In the genomic region with DNA sequence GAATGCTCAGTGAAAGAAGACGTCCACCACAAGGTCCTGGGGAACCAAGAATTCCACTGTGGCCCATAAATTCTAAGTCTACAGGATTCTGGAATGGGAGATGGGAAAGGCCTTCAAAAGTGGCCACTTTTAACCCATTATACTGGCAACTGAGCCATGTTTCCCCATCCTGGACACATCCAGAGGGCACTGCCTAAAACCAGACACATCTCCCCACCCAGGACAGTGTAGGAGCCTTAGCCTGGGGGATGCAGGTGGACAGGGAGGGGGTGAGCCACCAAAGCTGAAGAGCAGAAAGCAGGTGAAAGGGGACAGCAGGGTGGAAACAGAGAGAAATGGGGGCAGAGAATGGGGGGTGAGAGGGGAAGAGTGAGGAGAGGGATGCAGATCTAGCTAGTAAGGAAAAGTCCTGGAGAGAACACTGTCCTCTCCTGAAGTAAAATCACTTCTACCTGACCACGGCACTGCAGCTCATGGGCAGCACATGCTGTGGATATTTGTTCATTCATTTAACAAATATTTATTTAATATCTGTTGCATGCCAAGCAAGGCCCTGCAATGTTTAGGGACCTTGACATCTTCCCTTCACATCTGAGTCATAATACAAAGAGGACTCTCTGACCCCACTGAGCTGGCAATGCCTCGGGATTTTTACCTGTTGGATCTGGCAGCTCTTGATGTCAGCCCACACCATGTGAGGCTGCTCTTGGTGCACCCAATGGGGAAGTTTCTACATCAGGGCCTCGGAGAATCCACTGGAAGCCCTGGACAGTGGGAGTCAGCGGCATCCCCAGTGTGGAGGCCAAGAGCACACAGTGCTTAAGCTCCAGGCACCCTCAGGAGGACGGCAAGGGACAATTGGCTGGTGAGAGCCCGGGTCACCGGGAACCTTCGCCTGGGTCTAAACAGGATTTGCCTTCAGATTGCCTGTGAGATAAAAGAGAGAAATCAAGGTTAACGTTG, we compare ENCODE assay signal across 1 cellular context.
TF ChIP-seq lines count a peak whose summit lies in the region.
"Not testable (repeated sequence)": the region's sequence is repeated elsewhere in the genome, so short reads cannot be mapped to it uniquely, and the experiment has no call there.

No MANE protein-coding gene starts in this region.

TF ChIP-seq in HepG2, 621 proteins besides CTCF, POLR2A, EP300 and RAD21 (continued from another document and continues in another):
- 0 out of 2 replicates have a peak, but pooled peaks have one; percentile 42 for TF ChIP-seq ZKSCAN1 (IDR thresholded peaks at IDR 0.05; ENCODE audit: low read length)
- TF ChIP-seq ARHGAP35 (CRISPR knock-in tag; IDR thresholded peaks at IDR 0.05; ENCODE audit: borderline replicate concordance), result peak; percentile 29; the same call in 1 of the 2 replicates
- TF ChIP-seq ZNF605 (CRISPR knock-in tag; IDR thresholded peaks at IDR 0.05), result peak; percentile 96
- 0 out of 2 replicates have a peak, but pooled peaks have one; percentile 55 for TF ChIP-seq RFXAP (CRISPR knock-in tag; IDR thresholded peaks at IDR 0.05; ENCODE audit: borderline replicate concordance)
- TF ChIP-seq JUND (CRISPR knock-in tag; IDR thresholded peaks at IDR 0.05), result peak; percentile 79
- TF ChIP-seq ZNF362 (CRISPR knock-in tag; IDR thresholded peaks at IDR 0.05; ENCODE audit: borderline replicate concordance), result peak; percentile 19; the same call in 1 of the 2 replicates
- peak; percentile 67 for TF ChIP-seq HNF4A (CRISPR knock-in tag; IDR thresholded peaks at IDR 0.05)
- TF ChIP-seq FOXC1 (CRISPR knock-in tag; IDR thresholded peaks at IDR 0.05; ENCODE audit: borderline replicate concordance), result peak; percentile 79
- peak; percentile 83; the same call in 1 of the 2 replicates for TF ChIP-seq ZFP36L1 (CRISPR knock-in tag; IDR thresholded peaks at IDR 0.05)
- TF ChIP-seq ZNF317 (CRISPR knock-in tag; IDR thresholded peaks at IDR 0.05), result peak; percentile 67; the same call in 1 of the 2 replicates
- peak; percentile 97 for TF ChIP-seq ZNF598 (CRISPR knock-in tag; IDR thresholded peaks at IDR 0.05; ENCODE audit: borderline replicate concordance)
- peak; percentile 55 for TF ChIP-seq BCL6 (CRISPR knock-in tag; IDR thresholded peaks at IDR 0.05)
- TF ChIP-seq ZNF619 (CRISPR knock-in tag; IDR thresholded peaks at IDR 0.05), result peak; percentile 91; the same call in 1 of the 2 replicates
- peak; percentile 92; the same call in 1 of the 2 replicates for TF ChIP-seq ZNF251 (CRISPR knock-in tag; IDR thresholded peaks at IDR 0.05)
- TF ChIP-seq JUN (CRISPR knock-in tag; IDR thresholded peaks at IDR 0.05), result peak; percentile 85; the same call in 1 of the 2 replicates
- peak; percentile 87; the same call in 1 of the 2 replicates for TF ChIP-seq ZFP37 (CRISPR knock-in tag; IDR thresholded peaks at IDR 0.05; ENCODE audit: borderline replicate concordance)
- TF ChIP-seq ZNF644 (CRISPR knock-in tag; IDR thresholded peaks at IDR 0.05; ENCODE audit: low read depth), result peak; percentile 98
- TF ChIP-seq THRA (CRISPR knock-in tag; IDR thresholded peaks at IDR 0.05; ENCODE audit: borderline replicate concordance), result 0 out of 2 replicates have a peak, but pooled peaks have one; percentile 27
- peak; percentile 67; the same call in 1 of the 2 replicates for TF ChIP-seq NFKB2 (CRISPR knock-in tag; IDR thresholded peaks at IDR 0.05; ENCODE audit: borderline replicate concordance)
- TF ChIP-seq ZNF563 (CRISPR knock-in tag; IDR thresholded peaks at IDR 0.05), result peak; percentile 68; the same call in 1 of the 2 replicates
- TF ChIP-seq, protein P1, sequence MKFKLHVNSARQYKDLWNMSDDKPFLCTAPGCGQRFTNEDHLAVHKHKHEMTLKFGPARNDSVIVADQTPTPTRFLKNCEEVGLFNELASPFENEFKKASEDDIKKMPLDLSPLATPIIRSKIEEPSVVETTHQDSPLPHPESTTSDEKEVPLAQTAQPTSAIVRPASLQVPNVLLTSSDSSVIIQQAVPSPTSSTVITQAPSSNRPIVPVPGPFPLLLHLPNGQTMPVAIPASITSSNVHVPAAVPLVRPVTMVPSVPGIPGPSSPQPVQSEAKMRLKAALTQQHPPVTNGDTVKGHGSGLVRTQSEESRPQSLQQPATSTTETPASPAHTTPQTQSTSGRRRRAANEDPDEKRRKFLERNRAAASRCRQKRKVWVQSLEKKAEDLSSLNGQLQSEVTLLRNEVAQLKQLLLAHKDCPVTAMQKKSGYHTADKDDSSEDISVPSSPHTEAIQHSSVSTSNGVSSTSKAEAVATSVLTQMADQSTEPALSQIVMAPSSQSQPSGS (CRISPR knock-in tag; IDR thresholded peaks at IDR 0.05), result peak; percentile 30; the same call in 1 of the 2 replicates
- 0 out of 2 replicates have a peak, but pooled peaks have one; percentile 74 for TF ChIP-seq ZKSCAN8 (CRISPR knock-in tag; IDR thresholded peaks at IDR 0.05; ENCODE audit: borderline replicate concordance)
- not testable (repeated sequence) for TF ChIP-seq SOX13 (IDR thresholded peaks at IDR 0.05); HNF1A (IDR thresholded peaks at IDR 0.05; ENCODE audit: low read depth); NR2F6 (IDR thresholded peaks at IDR 0.05)
- peak in 1 of 2 experiments; percentile 74; a peak in 1 of 4 replicates for TF ChIP-seq SOX13 (CRISPR knock-in tag; conservative IDR thresholded peaks at IDR 0.05 in 1 of 2, IDR thresholded peaks at IDR 0.05 in 1 of 2)
- TF ChIP-seq AHR (CRISPR knock-in tag; IDR thresholded peaks at IDR 0.05), result peak; percentile 95
- TF ChIP-seq, protein P2, sequence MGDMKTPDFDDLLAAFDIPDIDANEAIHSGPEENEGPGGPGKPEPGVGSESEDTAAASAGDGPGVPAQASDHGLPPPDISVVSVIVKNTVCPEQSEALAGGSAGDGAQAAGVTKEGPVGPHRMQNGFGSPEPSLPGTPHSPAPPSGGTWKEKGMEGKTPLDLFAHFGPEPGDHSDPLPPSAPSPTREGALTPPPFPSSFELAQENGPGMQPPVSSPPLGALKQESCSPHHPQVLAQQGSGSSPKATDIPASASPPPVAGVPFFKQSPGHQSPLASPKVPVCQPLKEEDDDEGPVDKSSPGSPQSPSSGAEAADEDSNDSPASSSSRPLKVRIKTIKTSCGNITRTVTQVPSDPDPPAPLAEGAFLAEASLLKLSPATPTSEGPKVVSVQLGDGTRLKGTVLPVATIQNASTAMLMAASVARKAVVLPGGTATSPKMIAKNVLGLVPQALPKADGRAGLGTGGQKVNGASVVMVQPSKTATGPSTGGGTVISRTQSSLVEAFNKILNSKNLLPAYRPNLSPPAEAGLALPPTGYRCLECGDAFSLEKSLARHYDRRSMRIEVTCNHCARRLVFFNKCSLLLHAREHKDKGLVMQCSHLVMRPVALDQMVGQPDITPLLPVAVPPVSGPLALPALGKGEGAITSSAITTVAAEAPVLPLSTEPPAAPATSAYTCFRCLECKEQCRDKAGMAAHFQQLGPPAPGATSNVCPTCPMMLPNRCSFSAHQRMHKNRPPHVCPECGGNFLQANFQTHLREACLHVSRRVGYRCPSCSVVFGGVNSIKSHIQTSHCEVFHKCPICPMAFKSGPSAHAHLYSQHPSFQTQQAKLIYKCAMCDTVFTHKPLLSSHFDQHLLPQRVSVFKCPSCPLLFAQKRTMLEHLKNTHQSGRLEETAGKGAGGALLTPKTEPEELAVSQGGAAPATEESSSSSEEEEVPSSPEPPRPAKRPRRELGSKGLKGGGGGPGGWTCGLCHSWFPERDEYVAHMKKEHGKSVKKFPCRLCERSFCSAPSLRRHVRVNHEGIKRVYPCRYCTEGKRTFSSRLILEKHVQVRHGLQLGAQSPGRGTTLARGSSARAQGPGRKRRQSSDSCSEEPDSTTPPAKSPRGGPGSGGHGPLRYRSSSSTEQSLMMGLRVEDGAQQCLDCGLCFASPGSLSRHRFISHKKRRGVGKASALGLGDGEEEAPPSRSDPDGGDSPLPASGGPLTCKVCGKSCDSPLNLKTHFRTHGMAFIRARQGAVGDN (CRISPR knock-in tag; IDR thresholded peaks at IDR 0.05), result peak; percentile 98
- TF ChIP-seq ZNF790 (CRISPR knock-in tag; IDR thresholded peaks at IDR 0.05; ENCODE audit: borderline replicate concordance), result peak; percentile 74; the same call in 1 of the 2 replicates
- 0 out of 2 replicates have a peak, but pooled peaks have one; percentile 91 for TF ChIP-seq ARID2 (CRISPR knock-in tag; IDR thresholded peaks at IDR 0.05; ENCODE audit: borderline replicate concordance)
- 0 out of 2 replicates have a peak, but pooled peaks have one; percentile 31 for TF ChIP-seq HNF1A (CRISPR knock-in tag; IDR thresholded peaks at IDR 0.05; ENCODE audit: borderline replicate concordance)
- TF ChIP-seq FOSL1 (CRISPR knock-in tag; IDR thresholded peaks at IDR 0.05; ENCODE audit: borderline replicate concordance), result peak; percentile 90
- peak; percentile 86; the same call in 1 of the 2 replicates for TF ChIP-seq KAT8 (CRISPR knock-in tag; IDR thresholded peaks at IDR 0.05)
- TF ChIP-seq MED1 (CRISPR knock-in tag; IDR thresholded peaks at IDR 0.05), result peak; percentile 92
- TF ChIP-seq NR2F6 (CRISPR knock-in tag; IDR thresholded peaks at IDR 0.05), result peak; percentile 96
- peak; percentile 40 for TF ChIP-seq TBL1XR1 (IDR thresholded peaks at IDR 0.05; ENCODE audit: borderline replicate concordance, low read length, partially characterized antibody)
- TF ChIP-seq ZNF264 (CRISPR knock-in tag; IDR thresholded peaks at IDR 0.05), result peak; percentile 83; the same call in 1 of the 2 replicates
- TF ChIP-seq, protein P3, sequence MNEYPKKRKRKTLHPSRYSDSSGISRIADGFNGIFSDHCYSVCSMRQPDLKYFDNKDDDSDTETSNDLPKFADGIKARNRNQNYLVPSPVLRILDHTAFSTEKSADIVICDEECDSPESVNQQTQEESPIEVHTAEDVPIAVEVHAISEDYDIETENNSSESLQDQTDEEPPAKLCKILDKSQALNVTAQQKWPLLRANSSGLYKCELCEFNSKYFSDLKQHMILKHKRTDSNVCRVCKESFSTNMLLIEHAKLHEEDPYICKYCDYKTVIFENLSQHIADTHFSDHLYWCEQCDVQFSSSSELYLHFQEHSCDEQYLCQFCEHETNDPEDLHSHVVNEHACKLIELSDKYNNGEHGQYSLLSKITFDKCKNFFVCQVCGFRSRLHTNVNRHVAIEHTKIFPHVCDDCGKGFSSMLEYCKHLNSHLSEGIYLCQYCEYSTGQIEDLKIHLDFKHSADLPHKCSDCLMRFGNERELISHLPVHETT (CRISPR knock-in tag; conservative IDR thresholded peaks at IDR 0.05), result peak; percentile 73; the same call in 1 of the 2 replicates
- TF ChIP-seq ZNF883 (CRISPR knock-in tag; IDR thresholded peaks at IDR 0.05; ENCODE audit: not compliant biosample characterization), result peak; percentile 73
- TF ChIP-seq ZNF205 (CRISPR knock-in tag; IDR thresholded peaks at IDR 0.05), result peak; percentile 67
- TF ChIP-seq GATAD1 (CRISPR knock-in tag; IDR thresholded peaks at IDR 0.05), result peak; percentile 61; the same call in 1 of the 2 replicates
- peak; percentile 26; the same call in 1 of the 2 replicates for TF ChIP-seq HNF4G (IDR thresholded peaks at IDR 0.05; ENCODE audit: borderline replicate concordance, low read depth, low read length)
- peak; percentile 62; the same call in 1 of the 2 replicates for TF ChIP-seq HNF4G (CRISPR knock-in tag; IDR thresholded peaks at IDR 0.05; ENCODE audit: borderline replicate concordance, low read depth)
- TF ChIP-seq ZNF567 (CRISPR knock-in tag; IDR thresholded peaks at IDR 0.05; ENCODE audit: borderline replicate concordance), result peak; percentile 80
- TF ChIP-seq ZBTB26 (CRISPR knock-in tag; IDR thresholded peaks at IDR 0.05; ENCODE audit: borderline replicate concordance), result peak; percentile 77
